9 cellular contexts compared by ENCODE assay signal in genomic region chrX:150649096-150649870, GRCh38. TPM values are rescaled to one million over a fixed set of nuclear protein-coding genes. Genes with fewer than 3 reads are reported as not detected.
DNase-seq lines count a peak whose midpoint lies in the region; ATAC-seq and TF ChIP-seq lines count a peak whose summit lies in the region.
"Had no signal": no experiment of that assay in that cellular context is flagged by ENCODE, and none has a peak within 500 bp of the region (broad histone marks: within the 10 kb centered on the region; RNA-seq: fewer than 3 reads in every experiment).

No MANE protein-coding gene starts in this region.

- TF ChIP-seq CTCF in fibroblast of villous mesenchyme (IDR thresholded peaks at IDR 0.05; ENCODE audit: insufficient read depth, low read depth, low read length), result no peak

- ATAC-seq in HG03342 (IDR thresholded peaks at IDR 0.05; ENCODE audit: unreplicated experiment), result no peak
- ATAC-seq in GM18907 (IDR thresholded peaks at IDR 0.05; ENCODE audit: unreplicated experiment), result no peak

- no peaks in the 10 kb centered on the region for H3K36me3 ChIP-seq in skeletal muscle satellite cell (ENCODE audit: insufficient read depth, low read length)

- H3K4me3 ChIP-seq in fibroblast of villous mesenchyme (ENCODE audit: low read depth, low read length), result no peak overlapping the region
- no peak overlapping the region for H3K4me3 ChIP-seq in skeletal muscle satellite cell (ENCODE audit: low read length)

- no peaks in the 10 kb centered on the region for H3K27me3 ChIP-seq in skeletal muscle satellite cell (ENCODE audit: control insufficient read depth, insufficient read depth, low read length)

- H3K4me2 ChIP-seq in skeletal muscle satellite cell (ENCODE audit: low read length), result peak overlapping the region; percentile 64

- no peaks in the 10 kb centered on the region for H3K9me3 ChIP-seq in skeletal muscle satellite cell (replicated peaks; ENCODE audit: low read length)

- peaks cover 8% of the 10 kb centered on the region for H3K4me1 ChIP-seq in skeletal muscle satellite cell (ENCODE audit: control insufficient read depth, insufficient read depth, low read length)

- H3K9ac ChIP-seq in skeletal muscle satellite cell (ENCODE audit: low read depth, low read length), result peak overlapping the region; percentile 54

- DNase-seq in GM04503 (ENCODE audit: low read depth), result peak; percentile 36
- DNase-seq in NCI-H2227 treated with DMSO at 0.1 percent for 48 hours (lab: John Stamatoyannopoulos, UW), result peak; percentile 36
- peak; percentile 52 for DNase-seq in fibroblast of villous mesenchyme (ENCODE audit: low read depth)
- no peak for DNase-seq in activated T-cell treated with anti-CD3 and anti-CD28 coated beads, Interleukin-2, amount 50 U/mL, for 48 hours
- DNase-seq: activated T-cell treated with anti-CD3 and anti-CD28 coated beads, Interleukin-2, amount 50 U/mL, for 24 hours; SW 1271 had no signal

RNA-seq across cellular contexts. Expression of gene MTMR1, which starts 43.9 kb away (rescaled TPM):
- total RNA-seq in fibroblast of villous mesenchyme, result 15.5 and 30.2 TPM in 2 replicates
- 11.9 and 13.5 TPM in 2 replicates for total RNA-seq in skeletal muscle satellite cell (2012; rRNA removed)

Comparison
In these comparisons a context has a peak if more than half of its experiments do, and no peak if none do; other contexts are left out.
1. DNase-seq: peak in GM04503 (single experiment), NCI-H2227 treated with DMSO at 0.1 percent for 48 hours (single experiment) and fibroblast of villous mesenchyme (single experiment); none in activated T-cell treated with anti-CD3 and anti-CD28 coated beads, Interleukin-2, amount 50 U/mL, for 48 hours (0 of 2).